10 cellular contexts compared by ENCODE assay signal in the genomic region with DNA sequence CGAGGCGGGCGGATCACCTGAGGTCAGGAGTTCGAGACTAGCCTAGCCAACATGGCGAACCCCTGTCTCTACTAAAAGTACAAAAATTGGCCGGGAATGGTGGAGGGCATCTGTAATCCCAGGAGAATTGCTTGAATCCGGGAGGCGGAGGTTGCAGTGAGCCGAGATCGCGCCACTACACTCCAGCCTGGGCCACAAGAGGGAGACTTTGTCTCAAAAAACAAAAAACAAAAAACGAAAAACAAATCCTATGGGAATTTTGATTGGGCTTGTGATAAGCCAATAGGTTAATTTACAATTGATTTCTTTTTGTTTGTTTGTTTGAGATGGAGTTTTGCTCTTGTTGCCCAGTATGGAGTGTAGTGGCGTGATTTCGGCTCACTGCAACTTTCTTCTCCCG.
A peak's percentile ranks its signal among the peaks of the same experiment; 100 is the strongest.
DNase-seq lines count a peak whose midpoint lies in the region; ATAC-seq and TF ChIP-seq lines count a peak whose summit lies in the region.
"Had no signal": no experiment of that assay in that cellular context is flagged by ENCODE, and none has a peak within 500 bp of the region (broad histone marks: within the 10 kb centered on the region; RNA-seq: fewer than 3 reads in every experiment).

No MANE protein-coding gene starts in this region.

- peak; percentile 26; the same call in 1 of the 2 replicates for TF ChIP-seq CTCF in LNCAP (IDR thresholded peaks at IDR 0.05)
- peak; percentile 62 for TF ChIP-seq CTCF in brain microvascular endothelial cell (IDR thresholded peaks at IDR 0.05; ENCODE audit: low read depth, low read length, missing control alignments)
- no peak for TF ChIP-seq CTCF in nephron progenitor cell (IDR thresholded peaks at IDR 0.05)

- no peaks in the 10 kb centered on the region for H3K36me3 ChIP-seq in brain microvascular endothelial cell (replicated peaks)

- ATAC-seq in HG02642 (IDR thresholded peaks at IDR 0.05; ENCODE audit: poor library complexity, unreplicated experiment) (no peak), HG02852 (IDR thresholded peaks at IDR 0.05; ENCODE audit: unreplicated experiment) (no peak)

- peaks cover 22% of the 10 kb centered on the region for H3K4me1 Mint-ChIP-seq in nephron progenitor cell

- H3K9me3 Mint-ChIP-seq in nephron progenitor cell: no peaks in the 10 kb centered on the region
- H3K9me3 Mint-ChIP-seq: nephron had no signal

- peaks cover 21% of the 10 kb centered on the region for H3K27me3 Mint-ChIP-seq in nephron progenitor cell (ENCODE audit: low read depth, poor library complexity)

- CTCF ChIA-PET in HEK293T (lab: Yijun Ruan, JAX): no interaction called here

- H3K27me3 ChIP-seq in brain microvascular endothelial cell (replicated peaks): no peaks in the 10 kb centered on the region

- POLR2A ChIA-PET in HEK293T (lab: Yijun Ruan, JAX): no interaction called here

- no peaks in the 10 kb centered on the region for H3K36me3 Mint-ChIP-seq in nephron progenitor cell (ENCODE audit: low read depth)

- no peak overlapping the region for H3K27ac Mint-ChIP-seq in nephron progenitor cell
- H3K27ac Mint-ChIP-seq: nephron had no signal

- H3K4me3 Mint-ChIP-seq in nephron progenitor cell: peak overlapping the region; percentile 63

- no peak overlapping the region for H3K27ac ChIP-seq in brain microvascular endothelial cell

- no peak overlapping the region for H3K4me3 ChIP-seq in brain microvascular endothelial cell (ENCODE audit: low read depth, low read length)

- in situ Hi-C loops in brain microvascular endothelial cell (cut with HindIII; ENCODE audit: low pct_ligation_motif_present, low sequenced_read_pairs): no loop called here

- DNase-seq in DMS 273 (lab: John Stamatoyannopoulos, UW; ENCODE audit: unreplicated experiment) (peak; percentile 56), DMS 273 treated with DMSO at 0.1 percent for 48 hours (lab: John Stamatoyannopoulos, UW) (no peak), brain microvascular endothelial cell (peak; percentile 18), nephron progenitor cell (no peak), HEK293T (ENCODE audit: extremely low spot score) (no peak)
- DNase-seq: 8988T had no signal

TF ChIP-seq in HEK293T, 16 proteins besides CTCF, POLR2A, EP300 and RAD21:
- TF ChIP-seq SUZ12 (IDR thresholded peaks at IDR 0.05): no peak
- TF ChIP-seq SP1 (IDR thresholded peaks at IDR 0.05): no peak
- TF ChIP-seq ELF4 (IDR thresholded peaks at IDR 0.05): no peak
- no peak for TF ChIP-seq NFRKB (IDR thresholded peaks at IDR 0.05)
- TF ChIP-seq, protein P1, sequence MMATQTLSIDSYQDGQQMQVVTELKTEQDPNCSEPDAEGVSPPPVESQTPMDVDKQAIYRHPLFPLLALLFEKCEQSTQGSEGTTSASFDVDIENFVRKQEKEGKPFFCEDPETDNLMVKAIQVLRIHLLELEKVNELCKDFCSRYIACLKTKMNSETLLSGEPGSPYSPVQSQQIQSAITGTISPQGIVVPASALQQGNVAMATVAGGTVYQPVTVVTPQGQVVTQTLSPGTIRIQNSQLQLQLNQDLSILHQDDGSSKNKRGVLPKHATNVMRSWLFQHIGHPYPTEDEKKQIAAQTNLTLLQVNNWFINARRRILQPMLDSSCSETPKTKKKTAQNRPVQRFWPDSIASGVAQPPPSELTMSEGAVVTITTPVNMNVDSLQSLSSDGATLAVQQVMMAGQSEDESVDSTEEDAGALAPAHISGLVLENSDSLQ (IDR thresholded peaks at IDR 0.05): no peak
- no peak for TF ChIP-seq CTBP1 (IDR thresholded peaks at IDR 0.05; ENCODE audit: borderline replicate concordance)
- no peak for TF ChIP-seq ARNT (IDR thresholded peaks at IDR 0.05)
- no peak for TF ChIP-seq LEF1 (IDR thresholded peaks at IDR 0.05; ENCODE audit: borderline replicate concordance)

Comparison
In these comparisons a context has a peak if more than half of its experiments do, and no peak if none do; other contexts are left out.
1. DNase-seq: peak in DMS 273 (single experiment) and brain microvascular endothelial cell (single experiment); none in DMS 273 treated with DMSO at 0.1 percent for 48 hours (single experiment), nephron progenitor cell (single experiment) and HEK293T (single experiment).